ENCODE assay signal across 17 cellular contexts in genomic region chr13:46303743-46304385, GRCh38.
DNase-seq lines count a peak whose midpoint lies in the region; ATAC-seq, FAIRE-seq and TF ChIP-seq lines count a peak whose summit lies in the region.
"Had no signal": no experiment of that assay in that cellular context is flagged by ENCODE, and none has a peak within 500 bp of the region (broad histone marks: within the 10 kb centered on the region; RNA-seq: fewer than 3 reads in every experiment).

No MANE protein-coding gene starts in this region.

- H3K4me1 ChIP-seq in GM12878 (ENCODE audit: control insufficient read depth, insufficient read depth, low read length) = no peaks in the 10 kb centered on the region
- H3K4me1 ChIP-seq: sigmoid colon had no signal

- H3K27me3 ChIP-seq in GM12878 (replicated peaks in 1 of 2; ENCODE audit: control insufficient read depth in 2 of 2, insufficient read depth in 2 of 2, low read length in 1 of 2) = no peaks in the 10 kb centered on the region
- H3K27me3 ChIP-seq: cardiac muscle cell, sigmoid colon had no signal

- no peak for TF ChIP-seq EP300 in GM12878 (IDR thresholded peaks at IDR 0.05; ENCODE audit: borderline replicate concordance in 1 of 2, control insufficient read depth in 1 of 2, low read depth in 2 of 2, low read length in 2 of 2)

- peaks cover 14% of the 10 kb centered on the region for H3K9me3 Mint-ChIP-seq in activated T-cell treated with anti-CD3 and anti-CD28 coated beads, Interleukin-2, amount 50 U/mL, for 24 hours
- peaks cover 9% of the 10 kb centered on the region for H3K9me3 Mint-ChIP-seq in stimulated activated naive CD8-positive, alpha-beta T cell treated with anti-CD3 and anti-CD28 coated beads, Interleukin-15, Interleukin-2, amounts not matched to agents 100 ng/mL and 50 ng/mL, for 24 hours

- peak overlapping the region; percentile 51 for H2AFZ ChIP-seq in GM12878 (ENCODE audit: control insufficient read depth, low read depth, low read length)
- H2AFZ ChIP-seq: GM23338 had no signal

- H3K36me3 ChIP-seq in GM12878 (ENCODE audit: control insufficient read depth in 2 of 2, insufficient read depth in 2 of 2, low read length in 1 of 2) = no peaks in the 10 kb centered on the region
- H3K36me3 ChIP-seq: cardiac muscle cell, sigmoid colon had no signal

- no peak overlapping the region for H3K9ac ChIP-seq in GM12878 (ENCODE audit: control insufficient read depth, insufficient read depth, low read length)

- H3K27me3 Mint-ChIP-seq in activated T-cell treated with anti-CD3 and anti-CD28 coated beads, Interleukin-2, amount 50 U/mL, for 24 hours = no peaks in the 10 kb centered on the region
- no peaks in the 10 kb centered on the region for H3K27me3 Mint-ChIP-seq in stimulated activated naive CD8-positive, alpha-beta T cell treated with anti-CD3 and anti-CD28 coated beads, Interleukin-15, Interleukin-2, amounts not matched to agents 100 ng/mL and 50 ng/mL, for 24 hours

- H3K27ac ChIP-seq in GM12878 (ENCODE audit: control insufficient read depth, insufficient read depth) = no peak overlapping the region
- H3K27ac ChIP-seq: cardiac muscle cell, sigmoid colon had no signal

- peak overlapping the region; percentile 18 for H3K4me3 Mint-ChIP-seq in activated T-cell treated with anti-CD3 and anti-CD28 coated beads, Interleukin-2, amount 50 U/mL, for 24 hours
- H3K4me3 Mint-ChIP-seq in stimulated activated naive CD8-positive, alpha-beta T cell treated with anti-CD3 and anti-CD28 coated beads, Interleukin-15, Interleukin-2, amounts not matched to agents 100 ng/mL and 50 ng/mL, for 24 hours = peak overlapping the region; percentile 84
- H3K4me3 Mint-ChIP-seq: GM23338 had no signal

- no peak for TF ChIP-seq CTCF in GM12878 (IDR thresholded peaks at IDR 0.05 in 2 of 3, conservative IDR thresholded peaks at IDR 0.05 in 1 of 3; ENCODE audit: control insufficient read depth in 2 of 3, extremely low read depth in 1 of 3, insufficient read depth in 1 of 3, low read depth in 3 of 3, low read length in 3 of 3)

- peak overlapping the region; percentile 37 for H3K27ac Mint-ChIP-seq in activated T-cell treated with anti-CD3 and anti-CD28 coated beads, Interleukin-2, amount 50 U/mL, for 24 hours
- H3K27ac Mint-ChIP-seq in stimulated activated naive CD8-positive, alpha-beta T cell treated with anti-CD3 and anti-CD28 coated beads, Interleukin-15, Interleukin-2, amounts not matched to agents 100 ng/mL and 50 ng/mL, for 24 hours = peak overlapping the region; percentile 95
- H3K27ac Mint-ChIP-seq: GM23338 had no signal

- FAIRE-seq in GM12878 (lab: Jason Lieb, UNC) = peak; percentile 38

- POLR2A ChIA-PET in GM12878 (lab: Charles Lee) = interaction anchor here (0.5 to 0.6 kb wide), 2 partner anchors 111 to 252 kb away, joined by 3 read pairs; no protein-coding TSS in a partner anchor

- ATAC-seq in GM12878 = peak; percentile 42
- ATAC-seq: GM23338, PC-3 had no signal

- TF ChIP-seq RAD21 in GM12878 (IDR thresholded peaks at IDR 0.05; ENCODE audit: insufficient read depth, low read depth, low read length) = no peak

- peaks cover 20% of the 10 kb centered on the region for H3K4me1 Mint-ChIP-seq in activated T-cell treated with anti-CD3 and anti-CD28 coated beads, Interleukin-2, amount 50 U/mL, for 24 hours (ENCODE audit: low read depth)
- peaks cover 19% of the 10 kb centered on the region for H3K4me1 Mint-ChIP-seq in stimulated activated naive CD8-positive, alpha-beta T cell treated with anti-CD3 and anti-CD28 coated beads, Interleukin-15, Interleukin-2, amounts not matched to agents 100 ng/mL and 50 ng/mL, for 24 hours (ENCODE audit: low read depth)
- H3K4me1 Mint-ChIP-seq: GM23338 had no signal

- no peak for TF ChIP-seq POLR2A in GM12878 (IDR thresholded peaks at IDR 0.05; ENCODE audit: low read depth, low read length)

- no peak for DNase-seq in activated T-cell treated with anti-CD3 and anti-CD28 coated beads, Interleukin-2, amount 50 U/mL, for 24 hours
- DNase-seq in activated T-cell treated with anti-CD3 and anti-CD28 coated beads, Interleukin-2, amount 50 U/mL, for 48 hours = no peak
- DNase-seq in NCI-H460 (ENCODE audit: extremely low read depth, low read depth) (peak; percentile 91), GM12878 (ENCODE audit: low read depth, low spot score) (no peak), hippocampal formation (lab: John Stamatoyannopoulos, UW) (no peak), NCI-H82 (lab: John Stamatoyannopoulos, UW) (no peak), SHP77 (lab: John Stamatoyannopoulos, UW) (no peak)
- DNase-seq: activated CD4-positive, CD25-positive, alpha-beta regulatory T cell treated with anti-CD3 and anti-CD28 coated beads, Interleukin-2, amount 50 U/mL, for 72 hours; activated effector memory CD4-positive, alpha-beta T cell treated with anti-CD3 and anti-CD28 coated beads, Interleukin-2, amount 50 U/mL, for 16 hours; mammary epithelial cell; NCI-H1092; nucleus accumbens; PC-3; sigmoid colon had no signal

- peaks cover 1% of the 10 kb centered on the region; the same call in 1 of the 3 replicates for H3K9me3 ChIP-seq in GM12878 (replicated peaks; ENCODE audit: control insufficient read depth, insufficient read depth, low read length)
- H3K9me3 ChIP-seq: sigmoid colon had no signal

- SMC1A ChIA-PET in GM12878 (lab: Charles Lee; ENCODE audit: uncharacterized antibody, unreplicated experiment) = interaction anchor here (1.0 to 1.8 kb wide), 3 partner anchors 8 to 18 kb away, joined by 4 to 5 read pairs (median 4); no protein-coding TSS in a partner anchor

- 21% methylated on average over 7 of the region's 7 CpGs for WGBS in GM12878 (ENCODE audit: insufficient coverage, insufficient replicate concordance, low lambda C conversion rate, missing lambda C conversion rate)

- intact Hi-C loops in GM12878 (cut with micrococcal nuclease; ENCODE audit: unreplicated experiment) = no loop called here

- H3K79me2 ChIP-seq in GM12878 (ENCODE audit: control insufficient read depth, insufficient read depth, low read length) = no peaks in the 10 kb centered on the region

- no peaks in the 10 kb centered on the region for H4K20me1 ChIP-seq in GM12878 (ENCODE audit: control insufficient read depth, insufficient read depth)

- H3K4me2 ChIP-seq in GM12878 (ENCODE audit: control insufficient read depth, insufficient read depth) = no peak overlapping the region
- H3K4me2 ChIP-seq: GM23338 had no signal

- CTCF ChIA-PET in GM12878 (lab: Yijun Ruan, JAX) = interaction anchor here (1.1 kb wide), 1 partner anchor 18 kb away, joined by 5 read pairs; no protein-coding TSS in a partner anchor

- in situ Hi-C loops in GM12878 (cut with MboI) = no loop called here

- BruUV-seq in GM12878 (replicated peaks; lab: Mats Ljungman, UMichigan) = no TSS peak

- H3K36me3 Mint-ChIP-seq in activated T-cell treated with anti-CD3 and anti-CD28 coated beads, Interleukin-2, amount 50 U/mL, for 24 hours (ENCODE audit: low read depth) = peaks cover 1% of the 10 kb centered on the region
- peaks cover 7% of the 10 kb centered on the region for H3K36me3 Mint-ChIP-seq in stimulated activated naive CD8-positive, alpha-beta T cell treated with anti-CD3 and anti-CD28 coated beads, Interleukin-15, Interleukin-2, amounts not matched to agents 100 ng/mL and 50 ng/mL, for 24 hours (ENCODE audit: low read depth)

- no peak overlapping the region for H3K4me3 ChIP-seq in GM12878
- H3K4me3 ChIP-seq: cardiac muscle cell, GM23338, sigmoid colon had no signal

- RAD21 ChIA-PET in GM12878 (lab: Charles Lee; ENCODE audit: unreplicated experiment) = no interaction called here

TF ChIP-seq in GM12878, 131 proteins besides CTCF, POLR2A, EP300 and RAD21:
- TF ChIP-seq E4F1 (IDR thresholded peaks at IDR 0.05; ENCODE audit: borderline replicate concordance, partially characterized antibody) = no peak
- no peak for TF ChIP-seq ATF3 (IDR thresholded peaks at IDR 0.05; ENCODE audit: borderline replicate concordance, extremely low read depth, low read depth, low read length)
